ENCODE assay signal across 1 cellular context in genomic region chr15:49152552-49153337, GRCh38.
TF ChIP-seq lines count a peak whose summit lies in the region.

No MANE protein-coding gene starts in this region.

TF ChIP-seq in endothelial cell of umbilical vein, 7 proteins besides CTCF, POLR2A, EP300 and RAD21:
- TF ChIP-seq MAX (IDR thresholded peaks at IDR 0.05; ENCODE audit: insufficient read depth, insufficient read length) (no peak), GATA2 (IDR thresholded peaks at IDR 0.05; ENCODE audit: insufficient read depth, insufficient read length, low read depth, low read length) (no peak), MYC (IDR thresholded peaks at IDR 0.05; ENCODE audit: low read depth, low read length) (no peak), POLR2AphosphoS5 (IDR thresholded peaks at IDR 0.05; ENCODE audit: insufficient read depth, low read depth, low read length) (no peak), JUN (IDR thresholded peaks at IDR 0.05; ENCODE audit: borderline replicate concordance, insufficient read depth, insufficient read length, low read depth) (no peak), FOS (IDR thresholded peaks at IDR 0.05; ENCODE audit: borderline replicate concordance, insufficient read depth, low read length) (no peak), EZH2 (IDR thresholded peaks at IDR 0.05; ENCODE audit: borderline replicate concordance, low read depth, low read length, severe bottlenecking) (no peak)
